Comparison of ENCODE assay signal across 2 cellular contexts in genomic region chr12:132156926-132157325, GRCh38.
A peak's percentile ranks its signal among the peaks of the same experiment; 100 is the strongest.
TF ChIP-seq lines count a peak whose summit lies in the region.

No MANE protein-coding gene starts in this region.

TF ChIP-seq in HepG2, 621 proteins besides CTCF, POLR2A, EP300 and RAD21:
- TF ChIP-seq PBX3 (CRISPR knock-in tag; IDR thresholded peaks at IDR 0.05; ENCODE audit: borderline replicate concordance) (no peak), ZNF329 (CRISPR knock-in tag; IDR thresholded peaks at IDR 0.05; ENCODE audit: low read depth) (no peak), ZNF646 (CRISPR knock-in tag; IDR thresholded peaks at IDR 0.05) (peak; percentile 82; the same call in 1 of the 2 replicates), ZFYVE20 (CRISPR knock-in tag; IDR thresholded peaks at IDR 0.05; ENCODE audit: borderline replicate concordance, low read depth) (0 out of 2 replicates have a peak, but pooled peaks have one; percentile 27)
- TF ChIP-seq, protein P1, sequence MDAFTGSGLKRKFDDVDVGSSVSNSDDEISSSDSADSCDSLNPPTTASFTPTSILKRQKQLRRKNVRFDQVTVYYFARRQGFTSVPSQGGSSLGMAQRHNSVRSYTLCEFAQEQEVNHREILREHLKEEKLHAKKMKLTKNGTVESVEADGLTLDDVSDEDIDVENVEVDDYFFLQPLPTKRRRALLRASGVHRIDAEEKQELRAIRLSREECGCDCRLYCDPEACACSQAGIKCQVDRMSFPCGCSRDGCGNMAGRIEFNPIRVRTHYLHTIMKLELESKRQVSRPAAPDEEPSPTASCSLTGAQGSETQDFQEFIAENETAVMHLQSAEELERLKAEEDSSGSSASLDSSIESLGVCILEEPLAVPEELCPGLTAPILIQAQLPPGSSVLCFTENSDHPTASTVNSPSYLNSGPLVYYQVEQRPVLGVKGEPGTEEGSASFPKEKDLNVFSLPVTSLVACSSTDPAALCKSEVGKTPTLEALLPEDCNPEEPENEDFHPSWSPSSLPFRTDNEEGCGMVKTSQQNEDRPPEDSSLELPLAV (CRISPR knock-in tag; conservative IDR thresholded peaks at IDR 0.05; ENCODE audit: low read depth) = no peak

TF ChIP-seq in GM12878, 131 proteins besides CTCF, POLR2A, EP300 and RAD21:
- no peak for TF ChIP-seq SIN3A (IDR thresholded peaks at IDR 0.05; ENCODE audit: low read depth, low read length)
- no peak for TF ChIP-seq RB1 (IDR thresholded peaks at IDR 0.05; ENCODE audit: borderline replicate concordance)
- no peak for TF ChIP-seq ZNF24 (IDR thresholded peaks at IDR 0.05)
- peak; percentile 51 for TF ChIP-seq HDGF (IDR thresholded peaks at IDR 0.05)
- TF ChIP-seq TCF12 (IDR thresholded peaks at IDR 0.05; ENCODE audit: low read depth, low read length) = no peak
TF ChIP-seq in GM12878: peak in this region for 1.
